10 cellular contexts compared by ENCODE assay signal in genomic region chr1:40399984-40400704, GRCh38. TPM values are rescaled to one million over a fixed set of nuclear protein-coding genes. Genes with fewer than 3 reads are reported as not detected.
DNase-seq lines count a peak whose midpoint lies in the region; ATAC-seq and TF ChIP-seq lines count a peak whose summit lies in the region.
"Had no signal": no experiment of that assay in that cellular context is flagged by ENCODE, and none has a peak within 500 bp of the region (broad histone marks: within the 10 kb centered on the region; RNA-seq: fewer than 3 reads in every experiment).

No MANE protein-coding gene starts in this region.

- no peaks in the 10 kb centered on the region for H3K27me3 ChIP-seq in tibial nerve
- H3K27me3 ChIP-seq: pancreas had no signal

- H3K9me3 Mint-ChIP-seq in activated CD8-positive, alpha-beta T cell treated with anti-CD3 and anti-CD28 coated beads for 36 hours, result peaks cover 3% of the 10 kb centered on the region
- no peaks in the 10 kb centered on the region for H3K9me3 Mint-ChIP-seq in stimulated activated effector memory CD8-positive, alpha-beta T cell treated with anti-CD3 and anti-CD28 coated beads, Interleukin-12 subunit alpha, Interleukin-12 subunit beta, amount 100 ng/mL, for 72 hours

- no peak for DNase-seq in activated CD4-positive, CD25-positive, alpha-beta regulatory T cell treated with anti-CD3 and anti-CD28 coated beads, Interleukin-2, amount 50 U/mL, for 72 hours
- DNase-seq in activated CD8-positive, alpha-beta T cell treated with anti-CD3 and anti-CD28 coated beads for 36 hours, result no peak
- DNase-seq in stimulated activated effector memory CD8-positive, alpha-beta T cell treated with anti-CD3 and anti-CD28 coated beads, Interleukin-12 subunit alpha, Interleukin-12 subunit beta, amount 100 ng/mL, for 72 hours (ENCODE audit: low spot score in 2 of 2), result no peak
- DNase-seq in tibial nerve (ENCODE audit: low spot score in 2 of 2) (no peak), activated gamma-delta T cell treated with Interleukin-2 at 50 U/mL for 16 hours (no peak)
- DNase-seq: NCI-H2107, pancreas had no signal

- TF ChIP-seq EP300 in tibial nerve (IDR thresholded peaks at IDR 0.05), result peak in 1 of 2 donors; percentile 47

- H3K4me3 Mint-ChIP-seq in activated CD8-positive, alpha-beta T cell treated with anti-CD3 and anti-CD28 coated beads for 36 hours, result peak overlapping the region; percentile 42
- peak overlapping the region; percentile 24 for H3K4me3 Mint-ChIP-seq in stimulated activated effector memory CD8-positive, alpha-beta T cell treated with anti-CD3 and anti-CD28 coated beads, Interleukin-12 subunit alpha, Interleukin-12 subunit beta, amount 100 ng/mL, for 72 hours

- no peak for TF ChIP-seq CTCF in activated CD8-positive, alpha-beta T cell treated with anti-CD3 and anti-CD28 coated beads for 36 hours (IDR thresholded peaks at IDR 0.05)
- no peak for TF ChIP-seq CTCF in tibial nerve (IDR thresholded peaks at IDR 0.05)

- TF ChIP-seq POLR2A in tibial nerve (IDR thresholded peaks at IDR 0.05), result no peak

- H3K4me1 Mint-ChIP-seq in activated CD8-positive, alpha-beta T cell treated with anti-CD3 and anti-CD28 coated beads for 36 hours (ENCODE audit: low read depth), result peaks cover 88% of the 10 kb centered on the region
- peaks cover 63% of the 10 kb centered on the region for H3K4me1 Mint-ChIP-seq in stimulated activated effector memory CD8-positive, alpha-beta T cell treated with anti-CD3 and anti-CD28 coated beads, Interleukin-12 subunit alpha, Interleukin-12 subunit beta, amount 100 ng/mL, for 72 hours

- peak; percentile 78 to 79 for ATAC-seq in activated CD4-positive, CD25-positive, alpha-beta regulatory T cell treated with anti-CD3 and anti-CD28 coated beads, Interleukin-2, amount 50 U/mL, for 24 hours
- ATAC-seq in HG02884 (IDR thresholded peaks at IDR 0.05; ENCODE audit: unreplicated experiment) (peak; percentile 56), GM18861 (IDR thresholded peaks at IDR 0.05; ENCODE audit: unreplicated experiment) (no peak)
- ATAC-seq in activated CD8-positive, alpha-beta T cell treated with anti-CD3 and anti-CD28 coated beads for 36 hours, result peak; percentile 65
- peak; percentile 93 for ATAC-seq in stimulated activated effector memory CD8-positive, alpha-beta T cell treated with anti-CD3 and anti-CD28 coated beads, Interleukin-12 subunit alpha, Interleukin-12 subunit beta, amount 100 ng/mL, for 72 hours

- H3K4me3 ChIP-seq in tibial nerve, result no peak overlapping the region
- H3K4me3 ChIP-seq: pancreas had no signal

- peak overlapping the region; percentile 89 for H3K27ac Mint-ChIP-seq in activated CD8-positive, alpha-beta T cell treated with anti-CD3 and anti-CD28 coated beads for 36 hours
- H3K27ac Mint-ChIP-seq in stimulated activated effector memory CD8-positive, alpha-beta T cell treated with anti-CD3 and anti-CD28 coated beads, Interleukin-12 subunit alpha, Interleukin-12 subunit beta, amount 100 ng/mL, for 72 hours, result peak overlapping the region; percentile 21

- H3K36me3 ChIP-seq in tibial nerve, result no peaks in the 10 kb centered on the region
- H3K36me3 ChIP-seq: pancreas had no signal

- H3K27me3 Mint-ChIP-seq in activated CD8-positive, alpha-beta T cell treated with anti-CD3 and anti-CD28 coated beads for 36 hours, result no peaks in the 10 kb centered on the region

- CTCF ChIA-PET in activated CD8-positive, alpha-beta T cell treated with anti-CD3 and anti-CD28 coated beads for 36 hours (lab: Charles Lee), result interaction anchor here (0.9 to 3.7 kb wide), 15 partner anchors 11 to 323 kb away, joined by 3 to 26 read pairs (median 5); no protein-coding TSS in a partner anchor

- intact Hi-C loops in activated CD8-positive, alpha-beta T cell treated with anti-CD3 and anti-CD28 coated beads for 36 hours (cut with micrococcal nuclease), result loop anchor here (10.0 kb wide), 1 partner anchor 85 kb away; the partner anchor contains the start of gene COL9A2

- H3K9me3 ChIP-seq in tibial nerve, result no peaks in the 10 kb centered on the region
- H3K9me3 ChIP-seq: pancreas had no signal

- 74 to 78% methylated on average over 4 of the region's 4 CpGs for WGBS in tibial nerve, 2 donors

- POLR2A ChIA-PET in activated CD8-positive, alpha-beta T cell treated with anti-CD3 and anti-CD28 coated beads for 36 hours (lab: Charles Lee), result interaction anchor here (1.1 to 16.6 kb wide), 7 partner anchors 16 to 84 kb away, joined by 3 to 278 read pairs (median 6); partner anchors contain the start of genes SMAP2 and ZFP69B

- H3K36me3 Mint-ChIP-seq in activated CD8-positive, alpha-beta T cell treated with anti-CD3 and anti-CD28 coated beads for 36 hours (ENCODE audit: low read depth), result peaks cover 60% of the 10 kb centered on the region
- H3K36me3 Mint-ChIP-seq in stimulated activated effector memory CD8-positive, alpha-beta T cell treated with anti-CD3 and anti-CD28 coated beads, Interleukin-12 subunit alpha, Interleukin-12 subunit beta, amount 100 ng/mL, for 72 hours, result peaks cover 80% of the 10 kb centered on the region

- peaks cover 0 to 21% (median 6%) of the 10 kb centered on the region in 4 donors for H3K4me1 ChIP-seq in tibial nerve

- H3K27ac ChIP-seq in tibial nerve, result peak overlapping the region in 2 of 4 donors; percentile 24 to 56
- H3K27ac ChIP-seq: pancreas had no signal

RNA-seq across cellular contexts. Expression of gene SMAP2, which starts 26.6 kb away (rescaled TPM):
- 100 to 1,000 TPM; 204 to 209 TPM for total RNA-seq in activated CD8-positive, alpha-beta T cell treated with anti-CD3 and anti-CD28 coated beads for 36 hours
- 10 to 100 TPM; 36.7 to 55.2 (median 45.1) TPM for total RNA-seq in tibial nerve

RNA-seq across cellular contexts. Expression of gene ZFP69B, which starts 50.1 kb away (rescaled TPM):
- total RNA-seq in activated CD8-positive, alpha-beta T cell treated with anti-CD3 and anti-CD28 coated beads for 36 hours, result 1 to 10 TPM; 3.5 to 4.1 TPM
- total RNA-seq in tibial nerve, result 1 to 10 TPM in 2 of 4 donors, under 1 TPM in 2; 0.39 to 2.3 (median 1.3) TPM
